ENCODE assay signal across 23 cellular contexts in the genomic region with DNA sequence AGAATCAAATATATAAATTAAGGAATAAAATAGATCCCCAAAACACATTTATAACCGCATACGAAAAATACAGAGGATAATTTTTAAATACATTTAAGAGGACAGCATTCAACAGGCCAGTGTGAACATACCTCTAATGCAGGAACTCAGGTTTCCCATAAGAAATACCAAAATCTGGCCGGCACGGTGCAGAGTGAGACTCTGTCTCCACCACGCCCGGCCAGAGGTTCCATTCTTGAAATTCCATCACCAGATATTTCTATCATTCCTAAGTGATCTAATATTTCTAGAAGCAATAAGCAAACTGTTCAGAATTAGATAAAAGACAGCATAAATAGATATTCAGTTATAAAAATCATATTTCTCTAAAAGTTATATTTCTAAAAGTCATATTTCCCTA. TPM values are rescaled to one million over a fixed set of nuclear protein-coding genes. Genes with fewer than 3 reads are reported as not detected.
A peak's percentile ranks its signal among the peaks of the same experiment; 100 is the strongest.
DNase-seq lines count a peak whose midpoint lies in the region; TF ChIP-seq lines count a peak whose summit lies in the region.
"Had no signal": no experiment of that assay in that cellular context is flagged by ENCODE, and none has a peak within 500 bp of the region (broad histone marks: within the 10 kb centered on the region; RNA-seq: fewer than 3 reads in every experiment).

No MANE protein-coding gene starts in this region.

- TF ChIP-seq CTCF in osteocyte (IDR thresholded peaks at IDR 0.05): no peak
- no peak for TF ChIP-seq CTCF in testis (IDR thresholded peaks at IDR 0.05)

- no peak overlapping the region for H3K4me3 ChIP-seq in MG63
- H3K4me3 ChIP-seq in testis: no peak overlapping the region
- H3K4me3 ChIP-seq: BLaER1 treated with 17β-estradiol and CSF1 and Interleukin-3, amounts not matched to agents 10 nM and 100 nM; GM12878; GM23248 had no signal

- 94 to 95% methylated on average over 6 of the region's 6 CpGs for WGBS in testis, 2 donors

- peaks cover 11% of the 10 kb centered on the region for H3K9me3 Mint-ChIP-seq in activated CD4-positive, alpha-beta T cell treated with anti-CD3 and anti-CD28 coated beads, Interleukin-2, amount 10 ng/mL, durations not matched to agents 24 days and 14 days
- peaks cover 14% of the 10 kb centered on the region for H3K9me3 Mint-ChIP-seq in activated CD4-positive, alpha-beta T cell treated with anti-CD3 and anti-CD28 coated beads, Interleukin-2, amount 10 ng/mL, durations not matched to agents 7 days and 5 days
- H3K9me3 Mint-ChIP-seq in osteocyte (ENCODE audit: unreplicated experiment): peaks cover 7% of the 10 kb centered on the region

- H3K27me3 ChIP-seq in MG63 (no peaks in the 10 kb centered on the region), testis (no peaks in the 10 kb centered on the region)
- H3K27me3 ChIP-seq: BLaER1 treated with 17β-estradiol and CSF1 and Interleukin-3, amounts not matched to agents 10 nM and 100 nM had no signal

- H3K27ac Mint-ChIP-seq in activated CD4-positive, alpha-beta T cell treated with anti-CD3 and anti-CD28 coated beads, Interleukin-2, amount 10 ng/mL, durations not matched to agents 24 days and 14 days: no peak overlapping the region
- no peak overlapping the region for H3K27ac Mint-ChIP-seq in activated CD4-positive, alpha-beta T cell treated with anti-CD3 and anti-CD28 coated beads, Interleukin-2, amount 10 ng/mL, durations not matched to agents 7 days and 5 days
- no peak overlapping the region for H3K27ac Mint-ChIP-seq in osteocyte (ENCODE audit: unreplicated experiment)
- H3K27ac Mint-ChIP-seq: CD14-positive monocyte; CD4-positive, alpha-beta T cell; CD8-positive, alpha-beta memory T cell had no signal

- peaks cover 18% of the 10 kb centered on the region for H3K27me3 Mint-ChIP-seq in activated CD4-positive, alpha-beta T cell treated with anti-CD3 and anti-CD28 coated beads, Interleukin-2, amount 10 ng/mL, durations not matched to agents 24 days and 14 days
- peaks cover 7% of the 10 kb centered on the region for H3K27me3 Mint-ChIP-seq in activated CD4-positive, alpha-beta T cell treated with anti-CD3 and anti-CD28 coated beads, Interleukin-2, amount 10 ng/mL, durations not matched to agents 7 days and 5 days
- H3K27me3 Mint-ChIP-seq in osteocyte (ENCODE audit: unreplicated experiment): peaks cover 47% of the 10 kb centered on the region
- H3K27me3 Mint-ChIP-seq: CD4-positive, alpha-beta T cell had no signal

- H3K36me3 Mint-ChIP-seq in activated CD4-positive, alpha-beta T cell treated with anti-CD3 and anti-CD28 coated beads, Interleukin-2, amount 10 ng/mL, durations not matched to agents 24 days and 14 days (ENCODE audit: low read depth): no peaks in the 10 kb centered on the region
- H3K36me3 Mint-ChIP-seq in activated CD4-positive, alpha-beta T cell treated with anti-CD3 and anti-CD28 coated beads, Interleukin-2, amount 10 ng/mL, durations not matched to agents 7 days and 5 days (ENCODE audit: low read depth): no peaks in the 10 kb centered on the region
- H3K36me3 Mint-ChIP-seq in osteocyte (ENCODE audit: unreplicated experiment): peaks cover 3% of the 10 kb centered on the region
- H3K36me3 Mint-ChIP-seq: CD14-positive monocyte had no signal

- POLR2A ChIA-PET in activated CD4-positive, alpha-beta T cell treated with anti-CD3 and anti-CD28 coated beads, Interleukin-2, amount 10 ng/mL, durations not matched to agents 7 days and 5 days (lab: Charles Lee): no interaction called here

- TF ChIP-seq POLR2A in testis (IDR thresholded peaks at IDR 0.05): no peak

- no peak overlapping the region for H3K4me3 Mint-ChIP-seq in activated CD4-positive, alpha-beta T cell treated with anti-CD3 and anti-CD28 coated beads, Interleukin-2, amount 10 ng/mL, durations not matched to agents 24 days and 14 days
- no peak overlapping the region for H3K4me3 Mint-ChIP-seq in activated CD4-positive, alpha-beta T cell treated with anti-CD3 and anti-CD28 coated beads, Interleukin-2, amount 10 ng/mL, durations not matched to agents 7 days and 5 days
- no peak overlapping the region for H3K4me3 Mint-ChIP-seq in osteocyte (ENCODE audit: unreplicated experiment)
- H3K4me3 Mint-ChIP-seq: CD14-positive monocyte; CD4-positive, alpha-beta T cell; CD8-positive, alpha-beta memory T cell had no signal

- no peaks in the 10 kb centered on the region for H3K4me1 ChIP-seq in testis
- H3K4me1 ChIP-seq: BE2C; BLaER1 treated with 17β-estradiol and CSF1 and Interleukin-3, amounts not matched to agents 10 nM and 100 nM had no signal

- no peaks in the 10 kb centered on the region for H3K36me3 ChIP-seq in MG63
- H3K36me3 ChIP-seq in testis (ENCODE audit: low read depth, missing control alignments): no peaks in the 10 kb centered on the region
- H3K36me3 ChIP-seq: BE2C had no signal

- peaks cover 13% of the 10 kb centered on the region for H3K9me3 ChIP-seq in MG63
- H3K9me3 ChIP-seq in testis: no peaks in the 10 kb centered on the region
- H3K9me3 ChIP-seq: BE2C had no signal

- CTCF ChIA-PET in activated CD4-positive, alpha-beta T cell treated with anti-CD3 and anti-CD28 coated beads, Interleukin-2, amount 10 ng/mL, durations not matched to agents 7 days and 5 days (lab: Charles Lee): interaction anchor here (1.5 kb wide), 1 partner anchor 9 kb away, joined by 4 read pairs; no protein-coding TSS in a partner anchor

- H3K27ac ChIP-seq in testis: no peak overlapping the region
- H3K27ac ChIP-seq: 22Rv1; BLaER1 treated with 17β-estradiol and CSF1 and Interleukin-3, amounts not matched to agents 10 nM and 100 nM; GM23248 had no signal

- H3K4me1 Mint-ChIP-seq in activated CD4-positive, alpha-beta T cell treated with anti-CD3 and anti-CD28 coated beads, Interleukin-2, amount 10 ng/mL, durations not matched to agents 24 days and 14 days: peaks cover 8% of the 10 kb centered on the region
- peaks cover 13% of the 10 kb centered on the region for H3K4me1 Mint-ChIP-seq in activated CD4-positive, alpha-beta T cell treated with anti-CD3 and anti-CD28 coated beads, Interleukin-2, amount 10 ng/mL, durations not matched to agents 7 days and 5 days
- H3K4me1 Mint-ChIP-seq in osteocyte (ENCODE audit: unreplicated experiment): no peaks in the 10 kb centered on the region
- H3K4me1 Mint-ChIP-seq: CD14-positive monocyte had no signal

- intact Hi-C loops in activated CD4-positive, alpha-beta T cell treated with anti-CD3 and anti-CD28 coated beads, Interleukin-2, amount 10 ng/mL, durations not matched to agents 24 days and 14 days (cut with micrococcal nuclease): no loop called here
- intact Hi-C loops in testis (cut with DNase I; ENCODE audit: low total_unique reads): no loop called here

- peak; percentile 22 for DNase-seq in activated CD4-positive, alpha-beta T cell treated with anti-CD3 and anti-CD28 coated beads, Interleukin-2, amount 10 ng/mL, durations not matched to agents 24 days and 14 days
- no peak for DNase-seq in activated CD4-positive, alpha-beta T cell treated with anti-CD3 and anti-CD28 coated beads, Interleukin-2, amount 10 ng/mL, durations not matched to agents 7 days and 5 days
- peak; percentile 16 for DNase-seq in islet precursor cell
- DNase-seq in osteocyte (ENCODE audit: extremely low spot score, unreplicated experiment): peak; percentile 10
- no peak for DNase-seq in MG63
- no peak for DNase-seq in testis
- DNase-seq: ACHN; AML-193; BE2C; CD4-positive, alpha-beta T cell; CD8-positive, alpha-beta memory T cell; DMS 273 treated with DMSO at 0.1 percent for 48 hours; DMS79; EL; GDM1; GM23248; H7; HCEC 1CT had no signal

RNA-seq across cellular contexts. Expression of a gene that starts 30.2 kb away (rescaled TPM):
- total RNA-seq in activated CD4-positive, alpha-beta T cell treated with anti-CD3 and anti-CD28 coated beads, Interleukin-2, amount 10 ng/mL, durations not matched to agents 24 days and 14 days: 2.9 and 3.0 TPM in 2 replicates
- total RNA-seq in activated CD4-positive, alpha-beta T cell treated with anti-CD3 and anti-CD28 coated beads, Interleukin-2, amount 10 ng/mL, durations not matched to agents 7 days and 5 days: 10 to 100 TPM; 28.5 to 34.2 TPM
- total RNA-seq in osteocyte (0.21 and 0.24 TPM in 2 replicates), testis (1 to 10 TPM in 1 of 2 donors, under 1 TPM in 1; 0.74 to 1.8 TPM)
- 25.4 and 51.1 TPM in 2 replicates for total RNA-seq in MG63 (2014; rRNA removed; shearing (Covaris generic); ENCODE audit: low replicate concordance)
- 2.8 TPM for polyA plus RNA-seq in testis (ENCODE audit: insufficient read depth, low read depth, low replicate concordance)
- total RNA-seq: H1, H7 had no signal
- polyA plus RNA-seq: H1 had no signal

RNA-seq across cellular contexts. Expression of a gene that starts 52.9 kb away (rescaled TPM):
- total RNA-seq in activated CD4-positive, alpha-beta T cell treated with anti-CD3 and anti-CD28 coated beads, Interleukin-2, amount 10 ng/mL, durations not matched to agents 24 days and 14 days: 32.5 and 35.3 TPM in 2 replicates
- 10 to 100 TPM; 17.6 to 20.2 TPM for total RNA-seq in activated CD4-positive, alpha-beta T cell treated with anti-CD3 and anti-CD28 coated beads, Interleukin-2, amount 10 ng/mL, durations not matched to agents 7 days and 5 days
- 14.2 and 17.3 TPM in 2 replicates for total RNA-seq in osteocyte
- 14.9 and 20.7 TPM in 2 replicates for total RNA-seq in MG63 (2014; rRNA removed; shearing (Covaris generic); ENCODE audit: low replicate concordance)
- total RNA-seq in testis: 10 to 100 TPM; 14.3 to 16.5 TPM
- 15.9 TPM for polyA plus RNA-seq in testis (ENCODE audit: insufficient read depth, low read depth, low replicate concordance)

Comparison
In these comparisons a context has a peak if more than half of its experiments do, and no peak if none do; other contexts are left out.
1. DNase-seq: peak in activated CD4-positive, alpha-beta T cell treated with anti-CD3 and anti-CD28 coated beads, Interleukin-2, amount 10 ng/mL, durations not matched to agents 24 days and 14 days (single experiment), islet precursor cell (single experiment) and osteocyte (single experiment); none in activated CD4-positive, alpha-beta T cell treated with anti-CD3 and anti-CD28 coated beads, Interleukin-2, amount 10 ng/mL, durations not matched to agents 7 days and 5 days (single experiment), MG63 (single experiment) and testis (single experiment).